Comparison of ENCODE assay signal across 17 cellular contexts in genomic region chr20:61908057-61909026, GRCh38.
DNase-seq lines count a peak whose midpoint lies in the region; ATAC-seq, FAIRE-seq and TF ChIP-seq lines count a peak whose summit lies in the region.
"Had no signal": no experiment of that assay in that cellular context is flagged by ENCODE, and none has a peak within 500 bp of the region (broad histone marks: within the 10 kb centered on the region; RNA-seq: fewer than 3 reads in every experiment).

No MANE protein-coding gene starts in this region.

- H3K4me3 ChIP-seq in right atrium auricular region = no peak overlapping the region
- H3K4me3 ChIP-seq in H7 (ENCODE audit: insufficient read depth, low read depth, low read length) = no peak overlapping the region
- H3K4me3 ChIP-seq in GM12878 = no peak overlapping the region
- no peak overlapping the region for H3K4me3 ChIP-seq in lower lobe of right lung

- no peak overlapping the region for H3K27ac ChIP-seq in right atrium auricular region
- no peak overlapping the region for H3K27ac ChIP-seq in GM12878 (ENCODE audit: control insufficient read depth, insufficient read depth)
- H3K27ac ChIP-seq in lower lobe of right lung = no peak overlapping the region
- H3K27ac ChIP-seq: C4-2B had no signal

- H3K9me3 Mint-ChIP-seq in MCF 10A (ENCODE audit: unreplicated experiment) = peaks cover 8% of the 10 kb centered on the region

- CTCF ChIA-PET in GM12878 (lab: Yijun Ruan, JAX) = interaction anchor here (1.1 to 4.1 kb wide), 3 partner anchors 12 to 21 kb away, joined by 3 to 18 read pairs (median 4); no protein-coding TSS in a partner anchor
- CTCF ChIA-PET in MCF 10A (lab: Yijun Ruan, JAX) = interaction anchor here (0.8 to 1.9 kb wide), 2 partner anchors 12 to 694 kb away, joined by 3 to 8 read pairs; no protein-coding TSS in a partner anchor

- intact Hi-C loops in Right ventricle myocardium superior (cut with DNase I) (no loop called here), GM12878 (cut with micrococcal nuclease; ENCODE audit: unreplicated experiment) (no loop called here), lower lobe of right lung (cut with DNase I) (no loop called here), MCF 10A (cut with micrococcal nuclease) (no loop called here)

- no peak for TF ChIP-seq POLR2A in GM12878 (IDR thresholded peaks at IDR 0.05; ENCODE audit: low read depth, low read length)

- no peak for TF ChIP-seq EP300 in GM12878 (IDR thresholded peaks at IDR 0.05; ENCODE audit: borderline replicate concordance in 1 of 2, control insufficient read depth in 1 of 2, low read depth in 2 of 2, low read length in 2 of 2)

- ATAC-seq in Right ventricle myocardium superior (ENCODE audit: poor library complexity) = no peak
- ATAC-seq in GM12878 = no peak
- no peak for ATAC-seq in lower lobe of right lung

- H2AFZ ChIP-seq in GM12878 (ENCODE audit: control insufficient read depth, low read depth, low read length) = no peak overlapping the region

- no peaks in the 10 kb centered on the region for H3K79me2 ChIP-seq in GM12878 (ENCODE audit: control insufficient read depth, insufficient read depth, low read length)

- DNase-seq in Right ventricle myocardium superior = peak; percentile 27
- no peak for DNase-seq in right atrium auricular region (ENCODE audit: low spot score)
- peak; percentile 69 for DNase-seq in H7
- no peak for DNase-seq in GM12878 (ENCODE audit: low read depth, low spot score)
- DNase-seq in lower lobe of right lung = peak; percentile 21
- DNase-seq in D721Med (ENCODE audit: insufficient read length, low spot score) = no peak
- no peak for DNase-seq in T-helper 2 cell
- no peak for DNase-seq in MCF 10A (ENCODE audit: unreplicated experiment)
- DNase-seq: 8988T; ACHN; CD4-positive, alpha-beta memory T cell; COR-L47; DND-41; GDM1 had no signal

- H3K27me3 ChIP-seq in right atrium auricular region (no peaks in the 10 kb centered on the region), H7 (ENCODE audit: control insufficient read depth, insufficient read depth, low read length) (no peaks in the 10 kb centered on the region; the same call in 1 of the 2 replicates), GM12878 (replicated peaks in 1 of 2; ENCODE audit: control insufficient read depth in 2 of 2, insufficient read depth in 2 of 2, low read length in 1 of 2) (no peaks in the 10 kb centered on the region), lower lobe of right lung (ENCODE audit: low read depth) (peaks cover 22% of the 10 kb centered on the region)

- H3K4me3 Mint-ChIP-seq in MCF 10A (ENCODE audit: unreplicated experiment) = no peak overlapping the region
- H3K4me3 Mint-ChIP-seq: CD4-positive, alpha-beta memory T cell had no signal

- RAD21 ChIA-PET in GM12878 (lab: Charles Lee; ENCODE audit: unreplicated experiment) = no interaction called here

- H3K36me3 ChIP-seq in right atrium auricular region = no peaks in the 10 kb centered on the region
- H3K36me3 ChIP-seq in H7 (replicated peaks; ENCODE audit: control insufficient read depth, insufficient read depth, low read length) = no peaks in the 10 kb centered on the region
- H3K36me3 ChIP-seq in GM12878 (ENCODE audit: control insufficient read depth in 2 of 2, insufficient read depth in 2 of 2, low read length in 1 of 2) = no peaks in the 10 kb centered on the region
- H3K36me3 ChIP-seq in lower lobe of right lung = no peaks in the 10 kb centered on the region

- H3K4me2 ChIP-seq in GM12878 (ENCODE audit: control insufficient read depth, insufficient read depth) = no peak overlapping the region; the same call in 1 of the 2 replicates

- POLR2A ChIA-PET in GM12878 (lab: Charles Lee) = no interaction called here
- POLR2A ChIA-PET in MCF 10A (lab: Yijun Ruan, JAX) = no interaction called here

- no peaks in the 10 kb centered on the region for H3K27me3 Mint-ChIP-seq in MCF 10A (ENCODE audit: insufficient read depth, unreplicated experiment)

- no peaks in the 10 kb centered on the region for H3K9me3 ChIP-seq in right atrium auricular region
- peaks cover 8% of the 10 kb centered on the region for H3K9me3 ChIP-seq in GM12878 (replicated peaks; ENCODE audit: control insufficient read depth, insufficient read depth, low read length)
- H3K9me3 ChIP-seq in lower lobe of right lung = peaks cover 3% of the 10 kb centered on the region

- H3K4me1 Mint-ChIP-seq in MCF 10A (ENCODE audit: insufficient read depth, unreplicated experiment) = no peaks in the 10 kb centered on the region
- H3K4me1 Mint-ChIP-seq: CD4-positive, alpha-beta memory T cell had no signal

- H3K4me1 ChIP-seq in right atrium auricular region (no peaks in the 10 kb centered on the region), GM12878 (ENCODE audit: control insufficient read depth, insufficient read depth, low read length) (peaks cover 22% of the 10 kb centered on the region), lower lobe of right lung (no peaks in the 10 kb centered on the region)

- TF ChIP-seq CTCF in right atrium auricular region (IDR thresholded peaks at IDR 0.05) = no peak
- TF ChIP-seq CTCF in GM12878 (IDR thresholded peaks at IDR 0.05 in 2 of 3, conservative IDR thresholded peaks at IDR 0.05 in 1 of 3; ENCODE audit: control insufficient read depth in 2 of 3, extremely low read depth in 1 of 3, insufficient read depth in 1 of 3, low read depth in 3 of 3, low read length in 3 of 3) = no peak
- TF ChIP-seq CTCF in lower lobe of right lung (IDR thresholded peaks at IDR 0.05) = no peak
- TF ChIP-seq CTCF in D721Med (IDR thresholded peaks at IDR 0.05; ENCODE audit: insufficient read depth, missing control alignments) = no peak
- TF ChIP-seq CTCF in MCF 10A (IDR thresholded peaks at IDR 0.05; ENCODE audit: unreplicated experiment) = no peak

- in situ Hi-C loops in GM12878 (cut with MboI) = loop anchor here (5.0 kb wide), 1 partner anchor 51 kb away; no protein-coding TSS in a partner anchor

- 45% methylated on average over 33 of the region's 38 CpGs for WGBS in GM12878 (ENCODE audit: insufficient coverage, insufficient replicate concordance, low lambda C conversion rate, missing lambda C conversion rate)

- H3K27ac Mint-ChIP-seq in MCF 10A (ENCODE audit: low read depth, unreplicated experiment) = no peak overlapping the region
- H3K27ac Mint-ChIP-seq: CD4-positive, alpha-beta memory T cell had no signal

- no peak overlapping the region for H3K9ac ChIP-seq in GM12878 (ENCODE audit: control insufficient read depth, insufficient read depth, low read length)

- SMC1A ChIA-PET in GM12878 (lab: Charles Lee; ENCODE audit: uncharacterized antibody, unreplicated experiment) = no interaction called here

- no peak for FAIRE-seq in GM12878 (lab: Jason Lieb, UNC)
- FAIRE-seq in D721Med (lab: Jason Lieb, UNC) = no peak
- FAIRE-seq: GM18507, H54 had no signal

- no peak for TF ChIP-seq RAD21 in GM12878 (IDR thresholded peaks at IDR 0.05; ENCODE audit: insufficient read depth, low read depth, low read length)

- H3K36me3 Mint-ChIP-seq in MCF 10A (ENCODE audit: insufficient read depth, unreplicated experiment) = peaks cover 9% of the 10 kb centered on the region
- H3K36me3 Mint-ChIP-seq: CD4-positive, alpha-beta memory T cell had no signal

- no peaks in the 10 kb centered on the region for H4K20me1 ChIP-seq in GM12878 (ENCODE audit: control insufficient read depth, insufficient read depth)

- BruUV-seq in GM12878 (replicated peaks; lab: Mats Ljungman, UMichigan) (no TSS peak), MCF 10A (replicated peaks; lab: Mats Ljungman, UMichigan) (no TSS peak)

TF ChIP-seq in GM12878, 131 proteins besides CTCF, POLR2A, EP300 and RAD21:
- TF ChIP-seq CHD1 (IDR thresholded peaks at IDR 0.05; ENCODE audit: low read depth, low read length) = no peak
- no peak for TF ChIP-seq IRF4 (IDR thresholded peaks at IDR 0.05; ENCODE audit: low read depth, low read length)
- TF ChIP-seq TCF12 (IDR thresholded peaks at IDR 0.05; ENCODE audit: low read depth, low read length) = 0 out of 2 replicates have a peak, but pooled peaks have one; percentile 39
- no peak for TF ChIP-seq RB1 (IDR thresholded peaks at IDR 0.05; ENCODE audit: borderline replicate concordance)
- no peak for TF ChIP-seq MEF2A (IDR thresholded peaks at IDR 0.05; ENCODE audit: insufficient read depth, low read depth, low read length)
- TF ChIP-seq ATF7 (IDR thresholded peaks at IDR 0.05; ENCODE audit: low read depth) = no peak
- no peak for TF ChIP-seq HDAC6 (IDR thresholded peaks at IDR 0.05; ENCODE audit: unreplicated experiment)
- no peak for TF ChIP-seq MTA3 (IDR thresholded peaks at IDR 0.05; ENCODE audit: borderline replicate concordance, low read length)
- no peak for TF ChIP-seq BHLHE40 (IDR thresholded peaks at IDR 0.05; ENCODE audit: borderline replicate concordance in 1 of 2, low read depth in 2 of 2, low read length in 1 of 2)
- TF ChIP-seq MYB (IDR thresholded peaks at IDR 0.05; ENCODE audit: borderline replicate concordance, low read depth, low read length) = no peak
- TF ChIP-seq NR2F1 (conservative IDR thresholded peaks at IDR 0.05) = 0 out of 2 replicates have a peak, but pooled peaks have one; percentile 20
- no peak for TF ChIP-seq IKZF2 (IDR thresholded peaks at IDR 0.05)
- no peak for TF ChIP-seq BCL3 (IDR thresholded peaks at IDR 0.05; ENCODE audit: borderline replicate concordance, insufficient read depth, low read depth, low read length, poor library complexity, severe bottlenecking)
- no peak for TF ChIP-seq JUNB (IDR thresholded peaks at IDR 0.05)
- no peak for TF ChIP-seq BACH1 (IDR thresholded peaks at IDR 0.05; ENCODE audit: borderline replicate concordance)
- no peak for TF ChIP-seq SUZ12 (IDR thresholded peaks at IDR 0.05; ENCODE audit: unreplicated experiment)

Comparison
In these comparisons a context has a peak if more than half of its experiments do, and no peak if none do; other contexts are left out.
1. DNase-seq: peak in Right ventricle myocardium superior (single experiment), H7 (single experiment) and lower lobe of right lung (single experiment); none in right atrium auricular region (single experiment), GM12878 (single experiment), D721Med (single experiment), T-helper 2 cell (0 of 5) and MCF 10A (single experiment).